ENCODE assay signal across 15 cellular contexts in genomic region chr1:89630046-89630445, GRCh38. TPM values are rescaled to one million over a fixed set of nuclear protein-coding genes. Genes with fewer than 3 reads are reported as not detected.
DNase-seq lines count a peak whose midpoint lies in the region; ATAC-seq and TF ChIP-seq lines count a peak whose summit lies in the region.
"Had no signal": no experiment of that assay in that cellular context is flagged by ENCODE, and none has a peak within 500 bp of the region (broad histone marks: within the 10 kb centered on the region; RNA-seq: fewer than 3 reads in every experiment).

No MANE protein-coding gene starts in this region.

- H3K4me1 Mint-ChIP-seq in CD8-positive, alpha-beta T cell (ENCODE audit: low read depth) = peaks cover 68% of the 10 kb centered on the region
- H3K4me1 Mint-ChIP-seq in HFFc6 (ENCODE audit: low read depth) = peaks cover 21% of the 10 kb centered on the region
- H3K4me1 Mint-ChIP-seq in activated CD8-positive, alpha-beta T cell treated with anti-CD3 and anti-CD28 coated beads for 36 hours (ENCODE audit: low read depth) = peaks cover 69% of the 10 kb centered on the region
- H3K4me1 Mint-ChIP-seq in immature natural killer cell = peaks cover 29 to 45% of the 10 kb centered on the region in 2 donors

- peaks cover 46% of the 10 kb centered on the region for H3K4me1 ChIP-seq in CD8-positive, alpha-beta T cell (ENCODE audit: insufficient read depth, low read length)
- H3K4me1 ChIP-seq in sigmoid colon = peaks cover 0 to 12% (median 8%) of the 10 kb centered on the region in 4 donors
- no peaks in the 10 kb centered on the region for H3K4me1 ChIP-seq in gastrocnemius medialis

- H3K9me3 Mint-ChIP-seq in CD8-positive, alpha-beta T cell = no peaks in the 10 kb centered on the region
- H3K9me3 Mint-ChIP-seq in HFFc6 (no peaks in the 10 kb centered on the region), immature natural killer cell (no peaks in the 10 kb centered on the region)
- H3K9me3 Mint-ChIP-seq in activated CD8-positive, alpha-beta T cell treated with anti-CD3 and anti-CD28 coated beads for 36 hours = no peaks in the 10 kb centered on the region
- H3K9me3 Mint-ChIP-seq: activated B cell treated with CpG ODN at 0.5 μM for 24 hours had no signal

- no peak for DNase-seq in CD8-positive, alpha-beta T cell
- DNase-seq in HFFc6 (no peak), immature natural killer cell (no peak), sigmoid colon (no peak), gastrocnemius medialis (no peak)
- DNase-seq in activated CD8-positive, alpha-beta T cell treated with anti-CD3 and anti-CD28 coated beads for 36 hours = no peak
- DNase-seq: activated B cell treated with CpG ODN at 0.5 μM for 24 hours, cortex of kidney, DMS79 treated with DMSO at 0.1 percent for 48 hours, glutamatergic neuron, GM23248, NCI-H2107, NCI-H82 had no signal

- no peaks in the 10 kb centered on the region for H3K27me3 Mint-ChIP-seq in CD8-positive, alpha-beta T cell (ENCODE audit: low read depth)
- H3K27me3 Mint-ChIP-seq in HFFc6 (ENCODE audit: insufficient read depth) (no peaks in the 10 kb centered on the region), immature natural killer cell (ENCODE audit: low read depth in 3 of 3) (peaks cover 4 to 18% (median 6%) of the 10 kb centered on the region in 3 donors)
- no peaks in the 10 kb centered on the region for H3K27me3 Mint-ChIP-seq in activated CD8-positive, alpha-beta T cell treated with anti-CD3 and anti-CD28 coated beads for 36 hours
- H3K27me3 Mint-ChIP-seq: activated B cell treated with CpG ODN at 0.5 μM for 24 hours had no signal

- no peaks in the 10 kb centered on the region for H3K27me3 ChIP-seq in CD8-positive, alpha-beta T cell (ENCODE audit: insufficient read depth, low read length)
- H3K27me3 ChIP-seq in sigmoid colon = no peaks in the 10 kb centered on the region
- no peaks in the 10 kb centered on the region for H3K27me3 ChIP-seq in gastrocnemius medialis
- H3K27me3 ChIP-seq: suprapubic skin had no signal

- H3K27ac ChIP-seq in CD8-positive, alpha-beta T cell (ENCODE audit: low read depth, low read length) = no peak overlapping the region
- H3K27ac ChIP-seq in sigmoid colon = no peak overlapping the region
- no peak overlapping the region for H3K27ac ChIP-seq in gastrocnemius medialis
- H3K27ac ChIP-seq: GM23248 had no signal

- TF ChIP-seq POLR2A in sigmoid colon (IDR thresholded peaks at IDR 0.05) (no peak), gastrocnemius medialis (IDR thresholded peaks at IDR 0.05) (no peak)

- TF ChIP-seq CTCF in CD8-positive, alpha-beta T cell (IDR thresholded peaks at IDR 0.05) = peak; percentile 27
- TF ChIP-seq CTCF in HFFc6 (IDR thresholded peaks at IDR 0.05) (peak; percentile 31; the same call in 1 of the 2 replicates), sigmoid colon (IDR thresholded peaks at IDR 0.05) (no peak), gastrocnemius medialis (IDR thresholded peaks at IDR 0.05 in 4 of 5, conservative IDR thresholded peaks at IDR 0.05 in 1 of 5) (no peak)
- peak; percentile 24 for TF ChIP-seq CTCF in activated CD8-positive, alpha-beta T cell treated with anti-CD3 and anti-CD28 coated beads for 36 hours (IDR thresholded peaks at IDR 0.05)

- H3K9me3 ChIP-seq in CD8-positive, alpha-beta T cell (ENCODE audit: low read length) = no peaks in the 10 kb centered on the region
- H3K9me3 ChIP-seq in sigmoid colon (no peaks in the 10 kb centered on the region), gastrocnemius medialis (no peaks in the 10 kb centered on the region)
- H3K9me3 ChIP-seq: suprapubic skin had no signal

- POLR2A ChIA-PET in CD8-positive, alpha-beta T cell (lab: Charles Lee) = interaction anchor here (0.6 to 20.4 kb wide), 6 partner anchors 14 to 137 kb away, joined by 3 to 285 read pairs (median 3); partner anchors contain the start of gene LRRC8B
- POLR2A ChIA-PET in activated CD8-positive, alpha-beta T cell treated with anti-CD3 and anti-CD28 coated beads for 36 hours (lab: Charles Lee) = interaction anchor here (1.2 to 7.7 kb wide), 7 partner anchors 11 to 213 kb away, joined by 3 to 76 read pairs (median 4); no protein-coding TSS in a partner anchor

- H3K36me3 Mint-ChIP-seq in CD8-positive, alpha-beta T cell = peaks cover 35% of the 10 kb centered on the region
- H3K36me3 Mint-ChIP-seq in HFFc6 (ENCODE audit: low read depth) = no peaks in the 10 kb centered on the region
- H3K36me3 Mint-ChIP-seq in activated CD8-positive, alpha-beta T cell treated with anti-CD3 and anti-CD28 coated beads for 36 hours (ENCODE audit: low read depth) = peaks cover 35% of the 10 kb centered on the region
- H3K36me3 Mint-ChIP-seq in immature natural killer cell = peaks cover 0 to 7% (median 0%) of the 10 kb centered on the region in 3 donors

- no peaks in the 10 kb centered on the region for H3K36me3 ChIP-seq in CD8-positive, alpha-beta T cell (ENCODE audit: insufficient read depth, low read length)
- no peaks in the 10 kb centered on the region for H3K36me3 ChIP-seq in sigmoid colon
- H3K36me3 ChIP-seq in gastrocnemius medialis = no peaks in the 10 kb centered on the region
- H3K36me3 ChIP-seq: suprapubic skin had no signal

- H3K4me3 Mint-ChIP-seq in CD8-positive, alpha-beta T cell = peak overlapping the region; percentile 6
- H3K4me3 Mint-ChIP-seq in HFFc6 (no peak overlapping the region), immature natural killer cell (no peak overlapping the region)
- H3K4me3 Mint-ChIP-seq in activated CD8-positive, alpha-beta T cell treated with anti-CD3 and anti-CD28 coated beads for 36 hours = peak overlapping the region; percentile 14
- H3K4me3 Mint-ChIP-seq: activated B cell treated with CpG ODN at 0.5 μM for 24 hours had no signal

- peak overlapping the region; percentile 53 for H3K27ac Mint-ChIP-seq in CD8-positive, alpha-beta T cell
- H3K27ac Mint-ChIP-seq in HFFc6 = no peak overlapping the region
- peak overlapping the region; percentile 62 for H3K27ac Mint-ChIP-seq in activated CD8-positive, alpha-beta T cell treated with anti-CD3 and anti-CD28 coated beads for 36 hours
- peak overlapping the region in 4 of 6 donors; percentile 38 to 59 (median 43) for H3K27ac Mint-ChIP-seq in immature natural killer cell
- H3K27ac Mint-ChIP-seq: activated B cell treated with CpG ODN at 0.5 μM for 24 hours had no signal

- CTCF ChIA-PET in CD8-positive, alpha-beta T cell (lab: Charles Lee) = interaction anchor here (1.5 to 22.6 kb wide), 10 partner anchors 13 to 174 kb away, joined by 3 to 401 read pairs (median 21); no protein-coding TSS in a partner anchor
- CTCF ChIA-PET in activated CD8-positive, alpha-beta T cell treated with anti-CD3 and anti-CD28 coated beads for 36 hours (lab: Charles Lee) = interaction anchor here (1.2 to 10.4 kb wide), 16 partner anchors 7 to 151 kb away, joined by 3 to 147 read pairs (median 8); no protein-coding TSS in a partner anchor

- H3K4me3 ChIP-seq in CD8-positive, alpha-beta T cell (ENCODE audit: low read depth, low read length) = no peak overlapping the region
- H3K4me3 ChIP-seq in sigmoid colon (no peak overlapping the region), gastrocnemius medialis (no peak overlapping the region)
- H3K4me3 ChIP-seq: GM23248, suprapubic skin had no signal

- in situ Hi-C loops in gastrocnemius medialis (cut with MboI; ENCODE audit: low sequenced_read_pairs in 4 of 4) = loop anchor here in 3 of 4 donors (10.0 to 25.0 kb wide), 2 partner anchors 132 to 135 kb away; no protein-coding TSS in a partner anchor

- no peak for TF ChIP-seq EP300 in sigmoid colon (IDR thresholded peaks at IDR 0.05)

- WGBS in sigmoid colon, 2 donors = 95 to 97% methylated on average over 3 of the region's 3 CpGs

- ATAC-seq in CD8-positive, alpha-beta T cell = no peak
- ATAC-seq in activated CD8-positive, alpha-beta T cell treated with anti-CD3 and anti-CD28 coated beads for 36 hours = no peak
- ATAC-seq in gastrocnemius medialis (no peak), HG02840 (IDR thresholded peaks at IDR 0.05; ENCODE audit: low FRiP score, unreplicated experiment) (no peak)

- intact Hi-C loops in CD8-positive, alpha-beta T cell (cut with DNase I, micrococcal nuclease) = loop anchor here (5.0 to 10.0 kb wide), 4 partner anchors 37 to 1392 kb away; partner anchors contain the start of gene ZNF644 (in 1 of the 2)
- intact Hi-C loops in activated CD8-positive, alpha-beta T cell treated with anti-CD3 and anti-CD28 coated beads for 36 hours (cut with micrococcal nuclease) = loop anchor here (2.0 to 10.0 kb wide), 4 partner anchors 21 to 355 kb away; no protein-coding TSS in a partner anchor
- intact Hi-C loops in sigmoid colon (cut with DNase I) = no loop called here
- intact Hi-C loops in gastrocnemius medialis (cut with DNase I; ENCODE audit: low total_unique reads) = no loop called here

RNA-seq across cellular contexts. Expression of gene LRRC8C, which starts 2.9 kb away (rescaled TPM):
- 10 to 100 TPM; 24.0 to 26.7 TPM for total RNA-seq in CD8-positive, alpha-beta T cell
- 10 to 100 TPM in 4 of 6 experiments, 1 to 10 TPM in 2; 5.0 to 13.7 (median 10.9) TPM for total RNA-seq in HFFc6 (2021; fragmentation: NEBNext Ultra II Directional; extraction: Animal tissue kit (Norgen Biotek cat#: 25700))
- total RNA-seq in activated CD8-positive, alpha-beta T cell treated with anti-CD3 and anti-CD28 coated beads for 36 hours = 10 to 100 TPM; 34.4 to 37.4 TPM
- polyA plus RNA-seq in immature natural killer cell = 1 to 10 TPM; 3.5 to 7.3 (median 4.1) TPM
- total RNA-seq in sigmoid colon = 1 to 10 TPM; 3.5 to 7.8 (median 5.1) TPM
- polyA plus RNA-seq in sigmoid colon = 1 to 10 TPM in 2 of 3 donors, under 1 TPM in 1; 0.69 to 4.1 (median 1.2) TPM
- 1 to 10 TPM; 2.9 to 5.8 (median 4.1) TPM for total RNA-seq in gastrocnemius medialis

Comparison
In these comparisons a context has a peak if more than half of its experiments do, and no peak if none do; other contexts are left out.
1. H3K4me3 Mint-ChIP-seq: peak in CD8-positive, alpha-beta T cell (single experiment) and activated CD8-positive, alpha-beta T cell treated with anti-CD3 and anti-CD28 coated beads for 36 hours (single experiment); none in HFFc6 (single experiment) and immature natural killer cell (0 of 5).
2. CTCF ChIP-seq: peak in CD8-positive, alpha-beta T cell (single experiment), HFFc6 (single experiment) and activated CD8-positive, alpha-beta T cell treated with anti-CD3 and anti-CD28 coated beads for 36 hours (single experiment); none in sigmoid colon (0 of 4) and gastrocnemius medialis (0 of 5).
3. intact Hi-C loops: an anchor here in CD8-positive, alpha-beta T cell (5.0 to 10.0 kb wide) and activated CD8-positive, alpha-beta T cell treated with anti-CD3 and anti-CD28 coated beads for 36 hours (2.0 to 10.0 kb wide); none called in sigmoid colon and gastrocnemius medialis.